In the genomic region with DNA sequence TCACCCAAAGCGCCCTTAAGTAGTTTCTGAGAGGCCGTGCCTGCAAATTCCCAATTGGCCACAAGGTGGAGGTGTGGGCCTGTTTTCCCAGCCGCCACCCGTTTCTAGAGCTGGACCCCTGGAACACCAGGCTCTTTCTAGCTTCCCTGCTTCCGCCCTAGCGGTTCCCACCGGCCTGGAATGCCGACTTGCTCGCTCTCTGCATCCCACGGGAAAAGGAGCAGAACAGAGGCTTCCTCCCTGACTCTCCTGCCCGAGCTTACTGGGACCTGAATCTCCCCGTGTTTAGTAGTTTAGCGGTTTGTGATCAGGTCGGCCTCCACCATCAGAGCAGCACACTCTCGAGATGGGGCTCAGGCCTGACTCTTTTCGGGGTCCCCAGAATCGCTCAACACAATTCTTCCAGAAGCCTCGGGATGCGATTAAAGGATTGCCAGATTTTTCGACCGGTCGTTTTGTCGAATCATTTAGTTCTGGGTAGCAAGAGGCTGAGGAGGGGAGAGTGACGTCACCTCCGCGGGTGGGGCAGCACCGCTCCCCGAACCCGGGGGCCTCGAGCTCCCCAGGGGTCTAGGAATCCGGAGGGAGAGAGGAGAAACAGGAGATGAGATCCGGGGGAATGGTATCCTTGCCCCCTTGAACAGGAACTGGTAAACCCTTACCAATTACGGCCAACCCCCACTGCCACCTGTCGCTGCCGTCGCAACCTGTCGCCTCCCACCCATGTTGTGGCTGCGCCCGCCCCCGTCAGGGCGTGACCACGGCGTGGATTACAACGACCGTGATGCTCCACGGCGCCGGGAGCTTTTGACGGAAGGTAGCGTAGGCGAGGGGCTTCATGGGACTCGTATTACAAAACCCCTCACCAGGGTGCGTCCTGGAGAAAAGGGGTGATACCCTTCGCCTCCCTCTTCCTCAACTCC, we compare ENCODE assay signal across 8 cellular contexts. TPM values are rescaled to one million over a fixed set of nuclear protein-coding genes. Genes with fewer than 3 reads are reported as not detected.
DNase-seq lines count a peak whose midpoint lies in the region; ATAC-seq and TF ChIP-seq lines count a peak whose summit lies in the region.

No MANE protein-coding gene starts in this region.

- DNase-seq in CD4-positive, CD25-positive, alpha-beta regulatory T cell: peak; percentile 78 to 93 (median 91)
- DNase-seq in GM20000 (ENCODE audit: low spot score) (peak; percentile 59), MM.1S (peak; percentile 38), T-cell (peak; percentile 80 to 93 (median 87)), adipocyte (ENCODE audit: low read depth) (peak; percentile 84), right cardiac atrium (peak; percentile 75 to 91 (median 89)), gastrocnemius medialis (peak in 1 of 2 donors; percentile 68)

- H4K20me1 ChIP-seq in MM.1S (ENCODE audit: insufficient read depth, low read length): no peaks in the 10 kb centered on the region

- H3K9ac ChIP-seq in MM.1S (ENCODE audit: low read length) (no peak overlapping the region), adipocyte (ENCODE audit: low read length) (peak overlapping the region; percentile 71)

- POLR2A ChIA-PET in T-cell (lab: Charles Lee): interaction anchor here in 1 of 2 donors (0.6 to 1.3 kb wide), 4 partner anchors 18 to 543 kb away, joined by 3 to 5 read pairs (median 3); partner anchors contain the start of genes NUP62 and POLD1

- peak overlapping the region; percentile 97 for H3K27ac ChIP-seq in CD4-positive, CD25-positive, alpha-beta regulatory T cell (ENCODE audit: insufficient read depth, low read length, poor library complexity, severe bottlenecking)
- H3K27ac ChIP-seq in MM.1S (ENCODE audit: low read length) (no peak overlapping the region), right cardiac atrium (ENCODE audit: low read length) (peak overlapping the region; percentile 96), gastrocnemius medialis (peak overlapping the region; percentile 56 to 82 (median 78))

- peak overlapping the region; percentile 49; the same call in 1 of the 2 replicates for H2AFZ ChIP-seq in MM.1S (ENCODE audit: low read length)

- ATAC-seq in CD4-positive, CD25-positive, alpha-beta regulatory T cell (ENCODE audit: low read depth in 2 of 2): peak; percentile 82 to 83
- ATAC-seq in T-cell (replicated peaks in 1 of 4) (peak; percentile 87 to 91 (median 88)), right cardiac atrium (peak; percentile 73 to 81), gastrocnemius medialis (peak; percentile 80 to 91), GM21390 (IDR thresholded peaks at IDR 0.05; ENCODE audit: unreplicated experiment) (no peak)

- H3K9me2 ChIP-seq in MM.1S (replicated peaks; ENCODE audit: insufficient read depth, low read length): no peaks in the 10 kb centered on the region

- H3K36me3 ChIP-seq in CD4-positive, CD25-positive, alpha-beta regulatory T cell (ENCODE audit: control insufficient read depth, insufficient read depth, low read length): no peaks in the 10 kb centered on the region
- H3K36me3 ChIP-seq in MM.1S (replicated peaks; ENCODE audit: insufficient read depth, low read length): no peaks in the 10 kb centered on the region
- no peaks in the 10 kb centered on the region for H3K36me3 ChIP-seq in adipocyte (ENCODE audit: control insufficient read depth, insufficient read depth, low read length, severe bottlenecking)
- H3K36me3 ChIP-seq in gastrocnemius medialis: no peaks in the 10 kb centered on the region

- peak overlapping the region; percentile 78 for H3K4me3 ChIP-seq in CD4-positive, CD25-positive, alpha-beta regulatory T cell (ENCODE audit: low read depth, low read length)
- peak overlapping the region; percentile 29; the same call in 1 of the 2 replicates for H3K4me3 ChIP-seq in MM.1S (ENCODE audit: low read length)
- peak overlapping the region; percentile 85 for H3K4me3 ChIP-seq in adipocyte (ENCODE audit: low read length)
- peak overlapping the region; percentile 45 for H3K4me3 ChIP-seq in right cardiac atrium (ENCODE audit: low read length)
- peak overlapping the region; percentile 44 to 74 (median 66) for H3K4me3 ChIP-seq in gastrocnemius medialis

- CTCF ChIA-PET in T-cell (lab: Charles Lee): interaction anchor here (0.6 to 1.4 kb wide), 14 partner anchors 8 to 426 kb away, joined by 3 to 10 read pairs (median 5); partner anchors contain the start of genes NAPSA (in 1 of the 2) and NR1H2 (in 1 of the 2)

- peaks cover 12 to 43% (median 15%) of the 10 kb centered on the region in 4 donors for H3K4me1 Mint-ChIP-seq in CD4-positive, CD25-positive, alpha-beta regulatory T cell
- H3K4me1 Mint-ChIP-seq in T-cell: peaks cover 34 to 45% (median 40%) of the 10 kb centered on the region in 3 donors

- H3K4me3 Mint-ChIP-seq in CD4-positive, CD25-positive, alpha-beta regulatory T cell: peak overlapping the region; percentile 92 to 98 (median 96)
- peak overlapping the region; percentile 90 to 93 (median 92) for H3K4me3 Mint-ChIP-seq in T-cell

- 11% methylated on average over 54 of the region's 54 CpGs for WGBS in right cardiac atrium

- H3K27me3 Mint-ChIP-seq in CD4-positive, CD25-positive, alpha-beta regulatory T cell: peaks cover 13% of the 10 kb centered on the region
- peaks cover 0 to 1% of the 10 kb centered on the region in 2 donors for H3K27me3 Mint-ChIP-seq in T-cell

- peak overlapping the region; percentile 95 to 99 (median 98) for H3K27ac Mint-ChIP-seq in CD4-positive, CD25-positive, alpha-beta regulatory T cell
- H3K27ac Mint-ChIP-seq in T-cell: peak overlapping the region; percentile 96 to 97

- no peaks in the 10 kb centered on the region for H3F3A ChIP-seq in MM.1S (ENCODE audit: insufficient read depth, low read length)

- in situ Hi-C loops in gastrocnemius medialis (cut with MboI; ENCODE audit: low sequenced_read_pairs in 4 of 4): loop anchor here in 3 of 4 donors (5.0 to 25.0 kb wide), 3 partner anchors 105 to 430 kb away; no protein-coding TSS in a partner anchor

- peak overlapping the region; percentile 58; the same call in 1 of the 2 replicates for H3K4me2 ChIP-seq in MM.1S (ENCODE audit: low read depth, low read length)

- H3K27me3 ChIP-seq in CD4-positive, CD25-positive, alpha-beta regulatory T cell (ENCODE audit: control insufficient read depth, insufficient read depth, low read length): no peaks in the 10 kb centered on the region
- H3K27me3 ChIP-seq in MM.1S (replicated peaks; ENCODE audit: insufficient read depth, low read length) (peaks cover 88% of the 10 kb centered on the region), adipocyte (replicated peaks; ENCODE audit: control insufficient read depth, insufficient read depth, low read length) (peaks cover 11% of the 10 kb centered on the region), right cardiac atrium (ENCODE audit: control insufficient read depth, insufficient read depth) (no peaks in the 10 kb centered on the region), gastrocnemius medialis (no peaks in the 10 kb centered on the region)

- H3K9me3 Mint-ChIP-seq in CD4-positive, CD25-positive, alpha-beta regulatory T cell: no peaks in the 10 kb centered on the region
- no peaks in the 10 kb centered on the region for H3K9me3 Mint-ChIP-seq in T-cell

- peaks cover 11% of the 10 kb centered on the region for H3K4me1 ChIP-seq in CD4-positive, CD25-positive, alpha-beta regulatory T cell (ENCODE audit: control insufficient read depth, insufficient read depth, low read length, poor library complexity, severe bottlenecking)
- H3K4me1 ChIP-seq in MM.1S (ENCODE audit: low read length) (no peaks in the 10 kb centered on the region), adipocyte (ENCODE audit: control insufficient read depth, insufficient read depth, low read length) (peaks cover 14% of the 10 kb centered on the region), right cardiac atrium (ENCODE audit: control insufficient read depth, insufficient read depth, low read length) (no peaks in the 10 kb centered on the region), gastrocnemius medialis (peaks cover 0 to 6% of the 10 kb centered on the region in 2 donors)

- H3K79me2 ChIP-seq in MM.1S (ENCODE audit: low read length): no peaks in the 10 kb centered on the region

- no peaks in the 10 kb centered on the region for H3K9me3 ChIP-seq in CD4-positive, CD25-positive, alpha-beta regulatory T cell (ENCODE audit: control insufficient read depth in 2 of 2, low read length in 2 of 2)
- H3K9me3 ChIP-seq in MM.1S (replicated peaks; ENCODE audit: insufficient read depth, low read length) (no peaks in the 10 kb centered on the region), adipocyte (ENCODE audit: control insufficient read depth, low read length) (no peaks in the 10 kb centered on the region), right cardiac atrium (ENCODE audit: control insufficient read depth, low read length) (no peaks in the 10 kb centered on the region), gastrocnemius medialis (no peaks in the 10 kb centered on the region)

- no peaks in the 10 kb centered on the region for H3K36me3 Mint-ChIP-seq in CD4-positive, CD25-positive, alpha-beta regulatory T cell
- H3K36me3 Mint-ChIP-seq in T-cell: no peaks in the 10 kb centered on the region

- TF ChIP-seq POLR2A in gastrocnemius medialis (IDR thresholded peaks at IDR 0.05): peak; percentile 7 to 8

- intact Hi-C loops in right cardiac atrium (cut with DNase I): loop anchor here in 2 of 4 donors (5.0 to 10.0 kb wide), 2 partner anchors 105 to 427 kb away; no protein-coding TSS in a partner anchor
- intact Hi-C loops in gastrocnemius medialis (cut with DNase I; ENCODE audit: low total_unique reads): loop anchor here (1.0 to 5.0 kb wide), 4 partner anchors 57 to 740 kb away; no protein-coding TSS in a partner anchor

- TF ChIP-seq CTCF in GM20000 (IDR thresholded peaks at IDR 0.05; ENCODE audit: extremely low read depth, missing control alignments): peak; percentile 84
- peak; percentile 75 for TF ChIP-seq CTCF in MM.1S (IDR thresholded peaks at IDR 0.05; ENCODE audit: low read length)
- TF ChIP-seq CTCF in gastrocnemius medialis (IDR thresholded peaks at IDR 0.05 in 4 of 5, conservative IDR thresholded peaks at IDR 0.05 in 1 of 5): peak; percentile 79 to 90 (median 88)

RNA-seq across cellular contexts. Expression of gene NAPSA, which starts 8.0 kb away (rescaled TPM):
- 0.67 TPM for total RNA-seq in CD4-positive, CD25-positive, alpha-beta regulatory T cell
- polyA plus RNA-seq in CD4-positive, CD25-positive, alpha-beta regulatory T cell: 1 to 10 TPM; 1.2 to 2.2 (median 1.5) TPM
- total RNA-seq in T-cell: 1 to 10 TPM; 2.6 to 7.1 (median 3.0) TPM
- under 1 TPM in 3 of 4 donors, not detected in 1; 0.43 to 0.84 (median 0.56) TPM for total RNA-seq in right cardiac atrium
- 0.72 TPM for polyA plus RNA-seq in right cardiac atrium
- total RNA-seq in gastrocnemius medialis: under 1 TPM in 1 of 4 donors, not detected in 3; 0.09 TPM

RNA-seq across cellular contexts. Expression of gene NR1H2, which starts 18.8 kb away (rescaled TPM):
- total RNA-seq in CD4-positive, CD25-positive, alpha-beta regulatory T cell: 213 TPM
- polyA plus RNA-seq in CD4-positive, CD25-positive, alpha-beta regulatory T cell: 10 to 100 TPM; 60.3 to 75.0 (median 70.3) TPM
- total RNA-seq in T-cell (100 to 1,000 TPM; 109 to 236 (median 117) TPM), right cardiac atrium (10 to 100 TPM; 68.3 to 74.5 (median 70.2) TPM), gastrocnemius medialis (100 to 1,000 TPM; 155 to 232 (median 200) TPM)
- 80.9 TPM for polyA plus RNA-seq in right cardiac atrium

RNA-seq across cellular contexts. Expression of gene POLD1, which starts 26.7 kb away (rescaled TPM):
- total RNA-seq in CD4-positive, CD25-positive, alpha-beta regulatory T cell: 28.1 TPM
- polyA plus RNA-seq in CD4-positive, CD25-positive, alpha-beta regulatory T cell: 10 to 100 TPM; 19.3 to 23.5 (median 21.3) TPM
- 10 to 100 TPM; 32.9 to 67.1 (median 54.0) TPM for total RNA-seq in T-cell
- total RNA-seq in right cardiac atrium: 10 to 100 TPM in 3 of 4 donors, 1 to 10 TPM in 1; 9.0 to 12.5 (median 11.6) TPM
- 8.7 TPM for polyA plus RNA-seq in right cardiac atrium
- 10 to 100 TPM in 1 of 4 donors, 1 to 10 TPM in 3; 4.0 to 18.3 (median 6.0) TPM for total RNA-seq in gastrocnemius medialis

RNA-seq across cellular contexts. Expression of gene KCNC3, which starts 28.3 kb away (rescaled TPM):
- 1.4 TPM for total RNA-seq in CD4-positive, CD25-positive, alpha-beta regulatory T cell
- polyA plus RNA-seq in CD4-positive, CD25-positive, alpha-beta regulatory T cell: not detected
- total RNA-seq in T-cell (1 to 10 TPM in 4 of 5 donors, under 1 TPM in 1; 0.75 to 4.3 (median 1.5) TPM), right cardiac atrium (1 to 10 TPM; 3.0 to 6.1 (median 4.9) TPM), gastrocnemius medialis (1 to 10 TPM in 1 of 4 donors, under 1 TPM in 3; 0.25 to 1.4 (median 0.53) TPM)
- polyA plus RNA-seq in right cardiac atrium: 3.3 TPM

Comparison
In these comparisons a context has a peak if more than half of its experiments do, and no peak if none do; other contexts are left out.
1. H3K4me3 ChIP-seq: peak in every context shown above with its lines; median percentile 85 in adipocyte; 78 in CD4-positive, CD25-positive, alpha-beta regulatory T cell; 66 in gastrocnemius medialis; 45 in right cardiac atrium; 29 in MM.1S.